ENCODE assay signal across 20 cellular contexts in the genomic region with DNA sequence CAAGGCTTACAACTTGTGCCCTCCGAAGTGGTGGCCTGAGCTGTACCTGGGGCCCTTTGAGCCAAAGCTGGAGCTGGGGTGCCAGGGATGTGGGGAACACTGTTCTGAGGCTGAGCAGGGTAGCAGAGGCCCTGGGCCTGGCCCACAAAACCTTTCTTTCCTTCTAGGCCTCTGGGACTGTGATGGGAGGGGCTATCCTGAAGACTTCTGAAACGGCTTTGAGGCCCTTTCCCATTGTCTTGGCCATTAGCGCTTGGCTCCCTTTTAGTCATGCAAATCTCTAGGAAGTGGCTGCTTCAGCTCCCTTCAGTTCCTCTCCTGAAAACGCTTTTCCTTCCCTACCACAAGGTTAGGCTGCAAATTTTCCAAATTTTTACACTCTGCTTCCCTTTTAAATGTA. TPM values are rescaled to one million over a fixed set of nuclear protein-coding genes. Genes with fewer than 3 reads are reported as not detected.
"Had no signal": no experiment of that assay in that cellular context is flagged by ENCODE, and none has a peak within 500 bp of the region (broad histone marks: within the 10 kb centered on the region; RNA-seq: fewer than 3 reads in every experiment).

No MANE protein-coding gene starts in this region.

- H3K4me3 ChIP-seq: skin epidermis, thyroid gland, vagina had no signal

- H3K36me3 Mint-ChIP-seq: activated naive CD8-positive, alpha-beta T cell treated with anti-CD3 and anti-CD28 coated beads for 36 hours; stimulated activated effector memory CD8-positive, alpha-beta T cell treated with anti-CD3 and anti-CD28 coated beads, Interleukin-12 subunit alpha, Interleukin-12 subunit beta, amount 100 ng/mL, for 72 hours had no signal

- H3K27me3 ChIP-seq: brain microvascular endothelial cell, thyroid gland, vagina had no signal

- H3K9me3 Mint-ChIP-seq: dendritic cell treated with granulocyte-macrophage colony-stimulating factor and Interleukin-4, amounts not matched to agents 40 ng/mL and 50 ng/mL, for 4 days; stimulated activated effector memory CD8-positive, alpha-beta T cell treated with anti-CD3 and anti-CD28 coated beads, Interleukin-12 subunit alpha, Interleukin-12 subunit beta, amount 100 ng/mL, for 72 hours had no signal

- H3K4me3 Mint-ChIP-seq: activated CD8-positive, alpha-beta memory T cell treated with anti-CD3 and anti-CD28 coated beads, Interleukin-2, amount 10 ng/mL, durations not matched to agents 7 days and 5 days; activated naive CD8-positive, alpha-beta T cell treated with anti-CD3 and anti-CD28 coated beads for 36 hours; activated T-cell treated with anti-CD3 and anti-CD28 coated beads, Interleukin-2, amount 50 U/mL, for 4 hours; dendritic cell treated with granulocyte-macrophage colony-stimulating factor and Interleukin-4, amounts not matched to agents 40 ng/mL and 50 ng/mL, for 4 days; mesothelial cell of epicardium; stimulated activated effector memory CD8-positive, alpha-beta T cell treated with anti-CD3 and anti-CD28 coated beads, Interleukin-12 subunit alpha, Interleukin-12 subunit beta, amount 100 ng/mL, for 72 hours had no signal

- H3K27ac ChIP-seq: brain microvascular endothelial cell, parathyroid adenoma, skin epidermis, thyroid gland, vagina had no signal

- DNase-seq: activated CD8-positive, alpha-beta memory T cell treated with anti-CD3 and anti-CD28 coated beads, Interleukin-2, amount 10 ng/mL, durations not matched to agents 7 days and 5 days; activated gamma-delta T cell; activated naive CD8-positive, alpha-beta T cell treated with anti-CD3 and anti-CD28 coated beads for 36 hours; activated T-cell treated with anti-CD3 and anti-CD28 coated beads, Interleukin-2, amount 50 U/mL, for 4 hours; brain microvascular endothelial cell; cerebellar nuclear complex; hippocampal formation; kidney; retina; thyroid gland had no signal

- ATAC-seq: activated CD4-positive, CD25-positive, alpha-beta regulatory T cell treated with anti-CD3 and anti-CD28 coated beads, Interleukin-2, amount 50 U/mL, for 24 hours; activated CD8-positive, alpha-beta memory T cell treated with anti-CD3 and anti-CD28 coated beads, Interleukin-2, amount 10 ng/mL, durations not matched to agents 7 days and 5 days; activated T-cell treated with anti-CD3 and anti-CD28 coated beads, Interleukin-2, amount 50 U/mL, for 4 hours; stimulated activated effector memory CD8-positive, alpha-beta T cell treated with anti-CD3 and anti-CD28 coated beads, Interleukin-12 subunit alpha, Interleukin-12 subunit beta, amount 100 ng/mL, for 72 hours had no signal

- H3K27ac Mint-ChIP-seq: activated CD8-positive, alpha-beta memory T cell treated with anti-CD3 and anti-CD28 coated beads, Interleukin-2, amount 10 ng/mL, durations not matched to agents 7 days and 5 days; activated naive CD8-positive, alpha-beta T cell treated with anti-CD3 and anti-CD28 coated beads for 36 hours; dendritic cell treated with granulocyte-macrophage colony-stimulating factor and Interleukin-4, amounts not matched to agents 40 ng/mL and 50 ng/mL, for 4 days; mesothelial cell of epicardium; stimulated activated effector memory CD8-positive, alpha-beta T cell treated with anti-CD3 and anti-CD28 coated beads, Interleukin-12 subunit alpha, Interleukin-12 subunit beta, amount 100 ng/mL, for 72 hours had no signal

- H3K9me3 ChIP-seq: thyroid gland, vagina had no signal

- H3K36me3 ChIP-seq: brain microvascular endothelial cell, thyroid gland, vagina had no signal

- H3K9ac ChIP-seq: parathyroid adenoma had no signal

RNA-seq across cellular contexts. Expression of a gene that starts 16.8 kb away (rescaled TPM):
- total RNA-seq: activated CD8-positive, alpha-beta memory T cell treated with anti-CD3 and anti-CD28 coated beads, Interleukin-2, amount 10 ng/mL, durations not matched to agents 7 days and 5 days; activated T-cell treated with anti-CD3 and anti-CD28 coated beads, Interleukin-2, amount 50 U/mL, for 4 hours; glomerular endothelial cell; T-helper 2 cell treated with Interferon-gamma antibody and Interleukin-4, amounts not matched to agents 100 ng/mL and 5 ng/mL, for 36 hours; vagina had no signal

RNA-seq across cellular contexts. Expression of a gene that starts 46.9 kb away (rescaled TPM):
- total RNA-seq: activated naive CD8-positive, alpha-beta T cell treated with anti-CD3 and anti-CD28 coated beads for 36 hours; myocyte; T-helper 2 cell treated with Interferon-gamma antibody and Interleukin-4, amounts not matched to agents 100 ng/mL and 5 ng/mL, for 36 hours had no signal
